2 cellular contexts compared by ENCODE assay signal in the genomic region with DNA sequence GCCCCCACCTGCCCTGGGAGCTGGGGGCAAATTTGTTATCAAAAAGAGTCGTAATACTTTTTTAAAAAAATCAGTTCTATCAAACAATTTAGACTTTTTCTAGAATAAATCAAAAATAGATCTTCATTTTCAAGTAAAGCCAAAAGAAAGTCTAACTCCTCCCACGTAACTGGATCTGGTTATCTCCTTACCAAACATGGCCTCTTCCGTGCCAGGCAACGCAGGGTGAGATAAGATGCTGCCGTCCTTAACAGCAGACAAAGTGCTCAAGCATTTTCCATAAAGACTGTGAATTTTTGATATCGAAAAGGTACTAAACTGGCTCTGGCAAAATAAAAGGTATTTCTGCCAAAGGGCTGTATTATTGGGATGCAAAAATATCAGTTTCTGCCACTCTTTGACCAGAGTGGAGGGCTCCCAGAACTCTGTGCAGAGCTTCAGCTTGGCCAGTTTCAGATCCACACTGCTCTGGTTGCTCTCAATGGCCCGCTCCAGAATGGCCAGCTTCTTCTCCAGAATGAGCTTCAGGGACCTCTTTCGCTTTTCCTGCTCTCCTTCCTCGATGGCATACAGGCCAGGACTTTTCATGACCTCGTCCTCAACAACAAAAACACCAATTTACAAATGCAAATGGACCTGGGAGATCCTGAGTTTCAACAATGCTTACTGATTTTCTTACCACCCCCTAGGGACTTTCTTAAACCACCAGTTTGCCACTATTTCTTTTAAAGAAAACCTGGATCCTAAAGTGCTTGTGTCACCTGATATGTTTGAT.
A peak's percentile ranks its signal among the peaks of the same experiment; 100 is the strongest.
TF ChIP-seq lines count a peak whose summit lies in the region.

No MANE protein-coding gene starts in this region.

TF ChIP-seq in HepG2, 621 proteins besides CTCF, POLR2A, EP300 and RAD21:
- TF ChIP-seq REPIN1 (CRISPR knock-in tag; IDR thresholded peaks at IDR 0.05; ENCODE audit: borderline replicate concordance, low read depth), result no peak
- no peak for TF ChIP-seq TARDBP (CRISPR knock-in tag; IDR thresholded peaks at IDR 0.05)
- TF ChIP-seq ZSCAN22 (CRISPR knock-in tag; IDR thresholded peaks at IDR 0.05), result no peak
- TF ChIP-seq NR2F1 (CRISPR knock-in tag; IDR thresholded peaks at IDR 0.05), result no peak
- TF ChIP-seq, protein P1, sequence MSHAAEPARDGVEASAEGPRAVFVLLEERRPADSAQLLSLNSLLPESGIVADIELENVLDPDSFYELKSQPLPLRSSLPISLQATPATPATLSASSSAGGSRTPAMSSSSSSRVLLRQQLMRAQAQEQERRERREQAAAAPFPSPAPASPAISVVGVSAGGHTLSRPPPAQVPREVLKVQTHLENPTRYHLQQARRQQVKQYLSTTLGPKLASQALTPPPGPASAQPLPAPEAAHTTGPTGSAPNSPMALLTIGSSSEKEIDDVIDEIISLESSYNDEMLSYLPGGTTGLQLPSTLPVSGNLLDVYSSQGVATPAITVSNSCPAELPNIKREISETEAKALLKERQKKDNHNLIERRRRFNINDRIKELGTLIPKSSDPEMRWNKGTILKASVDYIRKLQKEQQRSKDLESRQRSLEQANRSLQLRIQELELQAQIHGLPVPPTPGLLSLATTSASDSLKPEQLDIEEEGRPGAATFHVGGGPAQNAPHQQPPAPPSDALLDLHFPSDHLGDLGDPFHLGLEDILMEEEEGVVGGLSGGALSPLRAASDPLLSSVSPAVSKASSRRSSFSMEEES (CRISPR knock-in tag; IDR thresholded peaks at IDR 0.05), result no peak
- no peak for TF ChIP-seq HOXA3 (CRISPR knock-in tag; IDR thresholded peaks at IDR 0.05)
- no peak for TF ChIP-seq RARG (CRISPR knock-in tag; IDR thresholded peaks at IDR 0.05; ENCODE audit: low read depth)
- no peak for TF ChIP-seq RFXANK (CRISPR knock-in tag; IDR thresholded peaks at IDR 0.05)
- TF ChIP-seq ZNF780A (CRISPR knock-in tag; IDR thresholded peaks at IDR 0.05), result no peak
- TF ChIP-seq ZC3H4 (CRISPR knock-in tag; IDR thresholded peaks at IDR 0.05; ENCODE audit: borderline replicate concordance), result no peak
- TF ChIP-seq RXRB (CRISPR knock-in tag; IDR thresholded peaks at IDR 0.05; ENCODE audit: borderline replicate concordance), result no peak
- TF ChIP-seq PBX3 (CRISPR knock-in tag; IDR thresholded peaks at IDR 0.05; ENCODE audit: borderline replicate concordance), result no peak
- no peak for TF ChIP-seq SOX5 (CRISPR knock-in tag; IDR thresholded peaks at IDR 0.05; ENCODE audit: borderline replicate concordance)
- no peak for TF ChIP-seq ZBTB3 (CRISPR knock-in tag; IDR thresholded peaks at IDR 0.05; ENCODE audit: borderline replicate concordance, low read depth)
- TF ChIP-seq PBX2 (CRISPR knock-in tag; IDR thresholded peaks at IDR 0.05), result no peak
TF ChIP-seq in HepG2: peak in this region for 0.

TF ChIP-seq in H1, 55 proteins besides CTCF, POLR2A, EP300 and RAD21:
- TF ChIP-seq SIX5 (IDR thresholded peaks at IDR 0.05; ENCODE audit: low read depth, low read length) (peak; percentile 15; the same call in 1 of the 2 replicates), YY1 (IDR thresholded peaks at IDR 0.05; ENCODE audit: low read depth, low read length) (peak; percentile 90), EZH2 (IDR thresholded peaks at IDR 0.05; ENCODE audit: low read depth, low read length, severe bottlenecking) (no peak), TBP (IDR thresholded peaks at IDR 0.05; ENCODE audit: low read depth, low read length) (no peak)
TF ChIP-seq in H1: peak in this region for 2.
